Comparison of ENCODE assay signal across 1 cellular context in the genomic region with DNA sequence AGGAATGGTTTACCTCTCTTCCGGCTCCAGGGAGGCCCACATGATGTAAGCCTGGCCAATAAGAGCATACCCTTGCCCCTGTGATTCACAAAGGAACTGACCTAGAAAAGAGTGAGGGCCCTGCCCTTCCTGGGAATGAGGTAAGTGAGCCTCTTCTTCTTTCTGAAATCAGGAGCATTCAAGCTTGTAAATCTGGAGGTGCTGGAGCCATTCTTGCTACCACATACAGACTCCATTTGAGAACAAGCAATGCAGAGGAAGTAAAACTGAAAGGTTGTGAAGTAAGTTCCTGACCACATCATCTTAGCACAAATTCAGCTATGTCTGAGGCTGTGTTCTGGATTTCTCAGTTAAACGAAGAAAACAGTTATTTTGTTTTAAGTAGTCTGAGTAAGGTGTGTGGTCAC.
TF ChIP-seq lines count a peak whose summit lies in the region.

No MANE protein-coding gene starts in this region.

TF ChIP-seq in GM23338, 12 proteins besides CTCF, POLR2A, EP300 and RAD21:
- TF ChIP-seq, protein P1, sequence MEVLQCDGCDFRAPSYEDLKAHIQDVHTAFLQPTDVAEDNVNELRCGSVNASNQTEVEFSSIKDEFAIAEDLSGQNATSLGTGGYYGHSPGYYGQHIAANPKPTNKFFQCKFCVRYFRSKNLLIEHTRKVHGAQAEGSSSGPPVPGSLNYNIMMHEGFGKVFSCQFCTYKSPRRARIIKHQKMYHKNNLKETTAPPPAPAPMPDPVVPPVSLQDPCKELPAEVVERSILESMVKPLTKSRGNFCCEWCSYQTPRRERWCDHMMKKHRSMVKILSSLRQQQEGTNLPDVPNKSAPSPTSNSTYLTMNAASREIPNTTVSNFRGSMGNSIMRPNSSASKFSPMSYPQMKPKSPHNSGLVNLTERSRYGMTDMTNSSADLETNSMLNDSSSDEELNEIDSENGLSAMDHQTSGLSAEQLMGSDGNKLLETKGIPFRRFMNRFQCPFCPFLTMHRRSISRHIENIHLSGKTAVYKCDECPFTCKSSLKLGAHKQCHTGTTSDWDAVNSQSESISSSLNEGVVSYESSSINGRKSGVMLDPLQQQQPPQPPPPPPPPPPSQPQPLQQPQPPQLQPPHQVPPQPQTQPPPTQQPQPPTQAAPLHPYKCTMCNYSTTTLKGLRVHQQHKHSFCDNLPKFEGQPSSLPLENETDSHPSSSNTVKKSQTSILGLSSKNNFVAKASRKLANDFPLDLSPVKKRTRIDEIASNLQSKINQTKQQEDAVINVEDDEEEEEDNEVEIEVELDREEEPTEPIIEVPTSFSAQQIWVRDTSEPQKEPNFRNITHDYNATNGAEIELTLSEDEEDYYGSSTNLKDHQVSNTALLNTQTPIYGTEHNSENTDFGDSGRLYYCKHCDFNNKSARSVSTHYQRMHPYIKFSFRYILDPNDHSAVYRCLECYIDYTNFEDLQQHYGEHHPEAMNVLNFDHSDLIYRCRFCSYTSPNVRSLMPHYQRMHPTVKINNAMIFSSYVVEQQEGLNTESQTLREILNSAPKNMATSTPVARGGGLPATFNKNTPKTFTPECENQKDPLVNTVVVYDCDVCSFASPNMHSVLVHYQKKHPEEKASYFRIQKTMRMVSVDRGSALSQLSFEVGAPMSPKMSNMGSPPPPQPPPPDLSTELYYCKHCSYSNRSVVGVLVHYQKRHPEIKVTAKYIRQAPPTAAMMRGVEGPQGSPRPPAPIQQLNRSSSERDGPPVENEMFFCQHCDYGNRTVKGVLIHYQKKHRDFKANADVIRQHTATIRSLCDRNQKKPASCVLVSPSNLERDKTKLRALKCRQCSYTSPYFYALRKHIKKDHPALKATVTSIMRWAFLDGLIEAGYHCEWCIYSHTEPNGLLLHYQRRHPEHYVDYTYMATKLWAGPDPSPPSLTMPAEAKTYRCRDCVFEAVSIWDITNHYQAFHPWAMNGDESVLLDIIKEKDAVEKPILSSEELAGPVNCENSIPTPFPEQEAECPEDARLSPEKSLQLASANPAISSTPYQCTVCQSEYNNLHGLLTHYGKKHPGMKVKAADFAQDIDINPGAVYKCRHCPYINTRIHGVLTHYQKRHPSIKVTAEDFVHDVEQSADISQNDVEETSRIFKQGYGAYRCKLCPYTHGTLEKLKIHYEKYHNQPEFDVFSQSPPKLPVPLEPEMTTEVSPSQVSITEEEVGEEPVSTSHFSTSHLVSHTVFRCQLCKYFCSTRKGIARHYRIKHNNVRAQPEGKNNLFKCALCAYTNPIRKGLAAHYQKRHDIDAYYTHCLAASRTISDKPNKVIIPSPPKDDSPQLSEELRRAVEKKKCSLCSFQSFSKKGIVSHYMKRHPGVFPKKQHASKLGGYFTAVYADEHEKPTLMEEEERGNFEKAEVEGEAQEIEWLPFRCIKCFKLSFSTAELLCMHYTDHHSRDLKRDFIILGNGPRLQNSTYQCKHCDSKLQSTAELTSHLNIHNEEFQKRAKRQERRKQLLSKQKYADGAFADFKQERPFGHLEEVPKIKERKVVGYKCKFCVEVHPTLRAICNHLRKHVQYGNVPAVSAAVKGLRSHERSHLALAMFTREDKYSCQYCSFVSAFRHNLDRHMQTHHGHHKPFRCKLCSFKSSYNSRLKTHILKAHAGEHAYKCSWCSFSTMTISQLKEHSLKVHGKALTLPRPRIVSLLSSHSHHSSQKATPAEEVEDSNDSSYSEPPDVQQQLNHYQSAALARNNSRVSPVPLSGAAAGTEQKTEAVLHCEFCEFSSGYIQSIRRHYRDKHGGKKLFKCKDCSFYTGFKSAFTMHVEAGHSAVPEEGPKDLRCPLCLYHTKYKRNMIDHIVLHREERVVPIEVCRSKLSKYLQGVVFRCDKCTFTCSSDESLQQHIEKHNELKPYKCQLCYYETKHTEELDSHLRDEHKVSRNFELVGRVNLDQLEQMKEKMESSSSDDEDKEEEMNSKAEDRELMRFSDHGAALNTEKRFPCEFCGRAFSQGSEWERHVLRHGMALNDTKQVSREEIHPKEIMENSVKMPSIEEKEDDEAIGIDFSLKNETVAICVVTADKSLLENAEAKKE (CRISPR knock-in tag; IDR thresholded peaks at IDR 0.05) = no peak
- TF ChIP-seq ZNF114 (CRISPR knock-in tag; IDR thresholded peaks at IDR 0.05) (no peak), EZH2 (IDR thresholded peaks at IDR 0.05; ENCODE audit: low read depth, unreplicated experiment) (no peak)
